ENCODE assay signal across 8 cellular contexts in genomic region chrX:107627792-107628661, GRCh38. TPM values are rescaled to one million over a fixed set of nuclear protein-coding genes. Genes with fewer than 3 reads are reported as not detected.
A peak's percentile ranks its signal among the peaks of the same experiment; 100 is the strongest.
DNase-seq lines count a peak whose midpoint lies in the region; ATAC-seq, FAIRE-seq and TF ChIP-seq lines count a peak whose summit lies in the region.

PRPS1 (plus strand) TSS chrX:107628510; CDS start chrX:107628629, 119 bp downstream.

- ATAC-seq in HG03432 (IDR thresholded peaks at IDR 0.05; ENCODE audit: unreplicated experiment) = peak; percentile 99

- FAIRE-seq in kidney (lab: Jason Lieb, UNC) = peak; percentile 99

- peaks cover 2 to 6% of the 10 kb centered on the region in 2 donors for H3K4me1 ChIP-seq in kidney (ENCODE audit: control insufficient read depth in 1 of 2, insufficient read depth in 1 of 2, low read depth in 1 of 2, low read length in 2 of 2)

- H3K4me3 ChIP-seq in kidney (ENCODE audit: low read length in 2 of 2) = peak within 1 kb of the TSS; percentile 83 to 87

- TF ChIP-seq CTCF in kidney (IDR thresholded peaks at IDR 0.05; ENCODE audit: borderline replicate concordance, extremely low read depth, insufficient read depth) = no peak

- no peaks in the 10 kb centered on the region for H3K9me3 ChIP-seq in kidney (ENCODE audit: control insufficient read depth in 1 of 2, low read length in 2 of 2)

- DNase-seq in AG20443 (ENCODE audit: low spot score) = peak; percentile 92
- peak; percentile 97 for DNase-seq in NCI-H510A (lab: John Stamatoyannopoulos, UW)
- DNase-seq in activated CD4-positive, alpha-beta T cell treated with anti-CD3 and anti-CD28 coated beads for 1 hour = peak; percentile 77
- DNase-seq in cerebellum (ENCODE audit: low spot score) = peak; percentile 92
- peak; percentile 95 for DNase-seq in kidney
- DNase-seq in stimulated activated CD4-positive, alpha-beta T cell treated with anti-CD3 and anti-CD28 coated beads, Interleukin-15, amount 100 ng/mL, for 48 hours (ENCODE audit: low read depth in 2 of 2) = peak; percentile 84 to 87

- peak within 1 kb of the TSS; percentile 53 to 67 for H3K27ac ChIP-seq in kidney (ENCODE audit: low read depth in 2 of 2, low read length in 2 of 2)

- TF ChIP-seq POLR2A in GM19099 (IDR thresholded peaks at IDR 0.05; ENCODE audit: extremely low read depth, insufficient read length, low read depth) = peak; percentile 71

- peak within 1 kb of the TSS; percentile 24 to 71 for H3K9ac ChIP-seq in kidney (ENCODE audit: low read length in 2 of 2)

- H3K36me3 ChIP-seq in kidney (ENCODE audit: control insufficient read depth in 1 of 2, insufficient read depth in 2 of 2, low read length in 2 of 2) = no peaks in the 10 kb centered on the region

- intact Hi-C loops in kidney (cut with DNase I) = no loop called here

RNA-seq across cellular contexts. Expression of gene PRPS1, which starts in this region (rescaled TPM):
- 20.8 TPM for total RNA-seq in cerebellum
- 32.8 TPM for total RNA-seq in kidney
- 29.3 TPM for polyA plus RNA-seq in kidney (ENCODE audit: insufficient read depth, low read depth, low replicate concordance)

Comparison
In these comparisons a context has a peak if more than half of its experiments do, and no peak if none do; other contexts are left out.
1. Peak in every context shown above with its lines: DNase-seq, ATAC-seq, H3K4me3 ChIP-seq and H3K27ac ChIP-seq.